ENCODE assay signal across 18 cellular contexts in the genomic region with DNA sequence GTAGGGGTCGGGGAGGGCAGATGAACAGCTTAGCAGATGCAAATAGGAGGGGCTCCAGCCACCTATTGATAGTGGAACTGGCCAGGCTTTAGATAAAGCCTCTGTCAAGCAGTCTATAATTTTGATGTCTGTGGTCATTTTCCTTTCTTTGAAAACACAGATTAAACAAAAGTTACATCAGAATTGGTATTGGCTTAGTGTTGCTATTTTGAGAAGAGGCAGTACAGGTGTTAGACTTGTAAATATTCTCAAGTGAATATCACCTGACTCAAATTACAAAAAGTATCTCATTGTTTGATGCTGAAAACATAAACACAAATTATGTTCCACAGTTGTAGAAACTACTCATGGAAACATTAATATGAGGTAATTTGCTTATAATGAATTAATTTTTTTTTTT. TPM values are rescaled to one million over a fixed set of nuclear protein-coding genes. Genes with fewer than 3 reads are reported as not detected.
DNase-seq lines count a peak whose midpoint lies in the region; ATAC-seq, FAIRE-seq and TF ChIP-seq lines count a peak whose summit lies in the region.
"Had no signal": no experiment of that assay in that cellular context is flagged by ENCODE, and none has a peak within 500 bp of the region (broad histone marks: within the 10 kb centered on the region; RNA-seq: fewer than 3 reads in every experiment).

No MANE protein-coding gene starts in this region.

- no peak for ATAC-seq in naive thymus-derived CD4-positive, alpha-beta T cell
- ATAC-seq in left colon (no peak), upper lobe of right lung (no peak)
- ATAC-seq: GM12878 had no signal

- no peak for TF ChIP-seq CTCF in OCI-LY7 (conservative IDR thresholded peaks at IDR 0.05; ENCODE audit: low read length)
- no peak for TF ChIP-seq CTCF in testis (IDR thresholded peaks at IDR 0.05)
- no peak for TF ChIP-seq CTCF in upper lobe of right lung (IDR thresholded peaks at IDR 0.05)

- no peak for DNase-seq in activated CD4-positive, alpha-beta T cell treated with anti-CD3 and anti-CD28 coated beads, Interleukin-2, amount 10 ng/mL, durations not matched to agents 7 days and 5 days
- DNase-seq in activated CD4-positive, alpha-beta T cell treated with anti-CD3 and anti-CD28 coated beads for 4 hours: no peak
- no peak for DNase-seq in GM19239 (ENCODE audit: insufficient read length, low spot score)
- DNase-seq in OCI-LY7 (ENCODE audit: low spot score): peak; percentile 18
- DNase-seq in naive thymus-derived CD4-positive, alpha-beta T cell: no peak
- no peak for DNase-seq in testis
- no peak for DNase-seq in left colon
- DNase-seq in upper lobe of right lung: no peak
- DNase-seq: Caco-2; caudate nucleus; NCI-H2081; NK-92 treated with Interleukin-12 subunit alpha and Interleukin-12 subunit beta, amount 100 ng/mL, for 24 hours had no signal

- no TSS peak for BruUV-seq in OCI-LY7 (replicated peaks; lab: Mats Ljungman, UMichigan)

- no peaks in the 10 kb centered on the region for H3K27me3 ChIP-seq in naive thymus-derived CD4-positive, alpha-beta T cell (ENCODE audit: control insufficient read depth in 2 of 2, insufficient read depth in 2 of 2, low read length in 2 of 2)
- H3K27me3 ChIP-seq in testis: no peaks in the 10 kb centered on the region
- no peaks in the 10 kb centered on the region for H3K27me3 ChIP-seq in upper lobe of right lung
- H3K27me3 ChIP-seq: esophagus muscularis mucosa had no signal

- peaks cover 85% of the 10 kb centered on the region for H3K79me2 ChIP-seq in OCI-LY7 (ENCODE audit: insufficient read depth, low read depth, low read length)

- POLR2A ChIA-PET in activated CD4-positive, alpha-beta T cell treated with anti-CD3 and anti-CD28 coated beads, Interleukin-2, amount 10 ng/mL, durations not matched to agents 7 days and 5 days (lab: Charles Lee): interaction anchor here (0.5 kb wide), 1 partner anchor 15 kb away, joined by 3 read pairs; no protein-coding TSS in a partner anchor
- POLR2A ChIA-PET in OCI-LY7 (lab: Charles Lee): interaction anchor here (0.6 kb wide), 1 partner anchor 80 kb away, joined by 3 read pairs; no protein-coding TSS in a partner anchor
- POLR2A ChIA-PET in naive thymus-derived CD4-positive, alpha-beta T cell (lab: Charles Lee): no interaction called here

- H4K20me1 ChIP-seq in OCI-LY7 (ENCODE audit: insufficient read depth, low read length): peaks cover 16% of the 10 kb centered on the region

- no peaks in the 10 kb centered on the region for H3K9me3 Mint-ChIP-seq in activated CD4-positive, alpha-beta T cell treated with anti-CD3 and anti-CD28 coated beads, Interleukin-2, amount 10 ng/mL, durations not matched to agents 7 days and 5 days
- no peaks in the 10 kb centered on the region for H3K9me3 Mint-ChIP-seq in naive thymus-derived CD4-positive, alpha-beta T cell

- peaks cover 100% of the 10 kb centered on the region for H3K36me3 ChIP-seq in OCI-LY7 (ENCODE audit: insufficient read depth, low read length)
- peaks cover 10 to 81% (median 32%) of the 10 kb centered on the region in 3 experiments for H3K36me3 ChIP-seq in naive thymus-derived CD4-positive, alpha-beta T cell (ENCODE audit: control insufficient read depth in 2 of 3, insufficient read depth in 3 of 3, low read length in 3 of 3)
- H3K36me3 ChIP-seq in testis (ENCODE audit: low read depth, missing control alignments): no peaks in the 10 kb centered on the region
- peaks cover 86% of the 10 kb centered on the region for H3K36me3 ChIP-seq in upper lobe of right lung

- H3K9me3 ChIP-seq in OCI-LY7 (ENCODE audit: low read length) (no peaks in the 10 kb centered on the region), testis (no peaks in the 10 kb centered on the region), upper lobe of right lung (no peaks in the 10 kb centered on the region)
- H3K9me3 ChIP-seq in naive thymus-derived CD4-positive, alpha-beta T cell (ENCODE audit: control insufficient read depth in 2 of 3, low read length in 3 of 3): no peaks in the 10 kb centered on the region
- H3K9me3 ChIP-seq: Caco-2, esophagus muscularis mucosa had no signal

- H3K4me1 ChIP-seq in OCI-LY7 (ENCODE audit: insufficient read depth, low read length, poor library complexity, severe bottlenecking): peaks cover 23% of the 10 kb centered on the region
- H3K4me1 ChIP-seq in naive thymus-derived CD4-positive, alpha-beta T cell (ENCODE audit: control insufficient read depth in 2 of 2, insufficient read depth in 2 of 2, low read length in 2 of 2): peaks cover 13 to 18% of the 10 kb centered on the region in 2 donors
- peaks cover 6% of the 10 kb centered on the region for H3K4me1 ChIP-seq in testis
- peaks cover 14% of the 10 kb centered on the region for H3K4me1 ChIP-seq in upper lobe of right lung
- H3K4me1 ChIP-seq: Caco-2 had no signal

- no peaks in the 10 kb centered on the region for H3K27me3 Mint-ChIP-seq in activated CD4-positive, alpha-beta T cell treated with anti-CD3 and anti-CD28 coated beads, Interleukin-2, amount 10 ng/mL, durations not matched to agents 7 days and 5 days
- H3K27me3 Mint-ChIP-seq in naive thymus-derived CD4-positive, alpha-beta T cell: no peaks in the 10 kb centered on the region

- intact Hi-C loops in OCI-LY7 (cut with micrococcal nuclease; ENCODE audit: unreplicated experiment): no loop called here
- intact Hi-C loops in naive thymus-derived CD4-positive, alpha-beta T cell (cut with micrococcal nuclease): no loop called here
- intact Hi-C loops in testis (cut with DNase I; ENCODE audit: low total_unique reads): no loop called here
- intact Hi-C loops in left colon (cut with DNase I, micrococcal nuclease): no loop called here
- intact Hi-C loops in upper lobe of right lung (cut with DNase I): no loop called here

- H3K27ac ChIP-seq in OCI-LY7 (ENCODE audit: low read depth, low read length, poor library complexity, severe bottlenecking) (no peak overlapping the region), testis (no peak overlapping the region), upper lobe of right lung (no peak overlapping the region)
- H3K27ac ChIP-seq in naive thymus-derived CD4-positive, alpha-beta T cell (ENCODE audit: low read depth, low read length): peak overlapping the region; percentile 29
- H3K27ac ChIP-seq: esophagus muscularis mucosa, RWPE1 had no signal

- peak overlapping the region; percentile 33 for H3K4me2 ChIP-seq in OCI-LY7 (ENCODE audit: low read length)

- no peak for TF ChIP-seq POLR2A in testis (IDR thresholded peaks at IDR 0.05)

- H2AFZ ChIP-seq in OCI-LY7 (ENCODE audit: low read length): no peak overlapping the region

- peaks cover 34% of the 10 kb centered on the region for H3K4me1 Mint-ChIP-seq in activated CD4-positive, alpha-beta T cell treated with anti-CD3 and anti-CD28 coated beads, Interleukin-2, amount 10 ng/mL, durations not matched to agents 7 days and 5 days
- peaks cover 16 to 65% (median 56%) of the 10 kb centered on the region in 7 donors for H3K4me1 Mint-ChIP-seq in naive thymus-derived CD4-positive, alpha-beta T cell

- H3K9me2 ChIP-seq in OCI-LY7 (ENCODE audit: insufficient read depth, low read length): no peaks in the 10 kb centered on the region

- CTCF ChIA-PET in activated CD4-positive, alpha-beta T cell treated with anti-CD3 and anti-CD28 coated beads, Interleukin-2, amount 10 ng/mL, durations not matched to agents 7 days and 5 days (lab: Charles Lee): interaction anchor here (1.2 kb wide), 1 partner anchor 11 kb away, joined by 7 read pairs; no protein-coding TSS in a partner anchor
- CTCF ChIA-PET in OCI-LY7 (lab: Charles Lee; ENCODE audit: unreplicated experiment): no interaction called here
- CTCF ChIA-PET in naive thymus-derived CD4-positive, alpha-beta T cell (lab: Charles Lee): interaction anchor here (0.8 kb wide), 1 partner anchor 491 kb away, joined by 3 read pairs; no protein-coding TSS in a partner anchor

- WGBS in testis, 2 donors: 76 to 88% methylated on average over 1 of the region's 1 CpG

- H3K27ac Mint-ChIP-seq in activated CD4-positive, alpha-beta T cell treated with anti-CD3 and anti-CD28 coated beads, Interleukin-2, amount 10 ng/mL, durations not matched to agents 7 days and 5 days: peak overlapping the region; percentile 54
- peak overlapping the region in 8 of 9 donors; percentile 33 to 90 (median 81) for H3K27ac Mint-ChIP-seq in naive thymus-derived CD4-positive, alpha-beta T cell

- H3K4me3 ChIP-seq in OCI-LY7 (ENCODE audit: low read depth, low read length, poor library complexity, severe bottlenecking) (no peak overlapping the region), testis (no peak overlapping the region), upper lobe of right lung (no peak overlapping the region)
- no peak overlapping the region for H3K4me3 ChIP-seq in naive thymus-derived CD4-positive, alpha-beta T cell (ENCODE audit: low read length)
- H3K4me3 ChIP-seq: esophagus muscularis mucosa, GM12878 had no signal

- no peak overlapping the region for H3K4me3 Mint-ChIP-seq in activated CD4-positive, alpha-beta T cell treated with anti-CD3 and anti-CD28 coated beads, Interleukin-2, amount 10 ng/mL, durations not matched to agents 7 days and 5 days
- peak overlapping the region in 7 of 10 donors; percentile 1 to 80 (median 49) for H3K4me3 Mint-ChIP-seq in naive thymus-derived CD4-positive, alpha-beta T cell

- H3K36me3 Mint-ChIP-seq in activated CD4-positive, alpha-beta T cell treated with anti-CD3 and anti-CD28 coated beads, Interleukin-2, amount 10 ng/mL, durations not matched to agents 7 days and 5 days (ENCODE audit: low read depth): peaks cover 61% of the 10 kb centered on the region
- peaks cover 0 to 43% (median 14%) of the 10 kb centered on the region in 5 donors for H3K36me3 Mint-ChIP-seq in naive thymus-derived CD4-positive, alpha-beta T cell

- peak; percentile 21 for FAIRE-seq in GM19239 (lab: Jason Lieb, UNC)
- FAIRE-seq: G401.6, GM12878 had no signal

RNA-seq across cellular contexts. Expression of a gene that starts 18.1 kb away (rescaled TPM):
- under 1 TPM; 0.30 to 0.56 TPM for total RNA-seq in activated CD4-positive, alpha-beta T cell treated with anti-CD3 and anti-CD28 coated beads, Interleukin-2, amount 10 ng/mL, durations not matched to agents 7 days and 5 days
- total RNA-seq in OCI-LY7 (2014; rRNA removed; shearing (Covaris generic)): 0.32 TPM in 1 of 2 replicates, not detected in the other
- total RNA-seq in OCI-LY7 (2022): 0.42 and 0.77 TPM in 2 replicates
- total RNA-seq in naive thymus-derived CD4-positive, alpha-beta T cell: 1 to 10 TPM in 4 of 5 experiments, under 1 TPM in 1; 0.35 to 3.8 (median 1.3) TPM
- under 1 TPM; 0.67 to 0.69 TPM for polyA plus RNA-seq in naive thymus-derived CD4-positive, alpha-beta T cell
- under 1 TPM; 0.50 to 0.87 TPM for total RNA-seq in testis
- polyA plus RNA-seq in testis (ENCODE audit: insufficient read depth, low read depth, low replicate concordance): 1.0 TPM
- total RNA-seq in left colon: 1 to 10 TPM in 1 of 2 donors, under 1 TPM in 1; 0.75 to 1.1 TPM
- total RNA-seq in upper lobe of right lung: 2.2 TPM
- total RNA-seq: Caco-2, glomerular endothelial cell, MCF 10A had no signal

RNA-seq across cellular contexts. Expression of a gene that starts 26.3 kb away (rescaled TPM):
- 10 to 100 TPM; 72.3 to 78.4 TPM for total RNA-seq in activated CD4-positive, alpha-beta T cell treated with anti-CD3 and anti-CD28 coated beads, Interleukin-2, amount 10 ng/mL, durations not matched to agents 7 days and 5 days
- 22.0 and 22.9 TPM in 2 replicates for total RNA-seq in OCI-LY7 (2014; rRNA removed; shearing (Covaris generic))
- total RNA-seq in OCI-LY7 (2022): 57.5 and 63.4 TPM in 2 replicates
- 10 to 100 TPM; 52.9 to 88.8 (median 71.6) TPM for total RNA-seq in naive thymus-derived CD4-positive, alpha-beta T cell
- polyA plus RNA-seq in naive thymus-derived CD4-positive, alpha-beta T cell: 10 to 100 TPM; 12.9 to 26.8 TPM
- 10 to 100 TPM; 19.8 to 24.3 TPM for total RNA-seq in testis
- polyA plus RNA-seq in testis (ENCODE audit: insufficient read depth, low read depth, low replicate concordance): 21.3 TPM
- 10 to 100 TPM; 30.2 to 37.9 TPM for total RNA-seq in left colon
- 32.3 TPM for total RNA-seq in upper lobe of right lung

RNA-seq across cellular contexts. Expression of a gene that starts 46.3 kb away (rescaled TPM):
- total RNA-seq in activated CD4-positive, alpha-beta T cell treated with anti-CD3 and anti-CD28 coated beads, Interleukin-2, amount 10 ng/mL, durations not matched to agents 7 days and 5 days: 10 to 100 TPM; 81.3 to 85.5 TPM
- total RNA-seq in OCI-LY7 (2014; rRNA removed; shearing (Covaris generic)): 131 and 132 TPM in 2 replicates
- total RNA-seq in OCI-LY7 (2022) (104 and 111 TPM in 2 replicates), testis (100 to 1,000 TPM; 112 to 122 TPM), left colon (100 to 1,000 TPM; 107 to 134 TPM), upper lobe of right lung (81.3 TPM)
- 10 to 100 TPM; 63.9 to 98.9 (median 71.0) TPM for total RNA-seq in naive thymus-derived CD4-positive, alpha-beta T cell
- polyA plus RNA-seq in naive thymus-derived CD4-positive, alpha-beta T cell: 100 to 1,000 TPM; 129 to 131 TPM
- 125 TPM for polyA plus RNA-seq in testis (ENCODE audit: insufficient read depth, low read depth, low replicate concordance)
